12 cellular contexts compared by ENCODE assay signal in the genomic region with DNA sequence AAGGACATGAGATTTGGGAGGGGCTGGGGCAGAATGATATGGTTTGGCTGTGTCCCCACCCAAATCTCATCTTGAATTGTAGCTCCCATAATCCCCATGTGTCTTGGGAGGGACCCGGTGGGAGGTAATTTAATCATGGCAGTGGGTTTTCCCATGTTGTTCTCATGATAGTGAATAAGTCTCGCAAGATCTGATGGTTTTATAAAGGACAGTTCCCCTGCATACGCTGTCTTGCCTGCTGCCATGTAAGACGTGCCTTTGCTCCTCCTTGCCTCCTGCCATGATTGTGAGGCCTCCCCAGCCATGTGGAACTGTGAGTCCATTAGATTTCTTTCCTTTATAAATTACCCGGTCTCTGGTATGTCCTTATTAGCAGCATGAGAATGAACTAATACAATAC. TPM values are rescaled to one million over a fixed set of nuclear protein-coding genes. Genes with fewer than 3 reads are reported as not detected.
DNase-seq lines count a peak whose midpoint lies in the region; ATAC-seq, FAIRE-seq and TF ChIP-seq lines count a peak whose summit lies in the region.
"Not testable (repeated sequence)": the region's sequence is repeated elsewhere in the genome, so short reads cannot be mapped to it uniquely, and the experiment has no call there.
"Had no signal": no experiment of that assay in that cellular context is flagged by ENCODE, and none has a peak within 500 bp of the region (broad histone marks: within the 10 kb centered on the region; RNA-seq: fewer than 3 reads in every experiment).

No MANE protein-coding gene starts in this region.

- H3K9ac ChIP-seq in K562 (ENCODE audit: insufficient read depth in 1 of 2, low read depth in 2 of 2, low read length in 2 of 2), result not testable (repeated sequence)

- H4K20me1 ChIP-seq in K562 (replicated peaks; ENCODE audit: control insufficient read depth, insufficient read depth, low read length), result not testable (repeated sequence)

- TF ChIP-seq CTCF in A549 (IDR thresholded peaks at IDR 0.05); HEK293 (tag by site-specific recombination; IDR thresholded peaks at IDR 0.05); K562 (IDR thresholded peaks at IDR 0.05 in 2 of 3, conservative IDR thresholded peaks at IDR 0.05 in 1 of 3; ENCODE audit: insufficient read depth in 2 of 3, low read depth in 1 of 3, low read length in 3 of 3): not testable (repeated sequence)

- POLR2A ChIA-PET in A549 (lab: Yijun Ruan, JAX); HEK293 (lab: Yijun Ruan, JAX); K562 (lab: Yijun Ruan, JAX): not testable (repeated sequence)

- not testable (repeated sequence) for TF ChIP-seq RAD21 in A549 (conservative IDR thresholded peaks at IDR 0.05 in 1 of 2, IDR thresholded peaks at IDR 0.05 in 1 of 2); K562 (CRISPR knock-in tag; conservative IDR thresholded peaks at IDR 0.05 in 1 of 2, IDR thresholded peaks at IDR 0.05 in 1 of 2)

- ATAC-seq in A549, K562: not testable (repeated sequence)

- peaks cover 14% of the 10 kb centered on the region for H3K4me1 ChIP-seq in A549
- H3K4me1 ChIP-seq in HEK293 (ENCODE audit: control insufficient read depth, insufficient read depth, low read length); K562 (replicated peaks in 1 of 2; ENCODE audit: control insufficient read depth in 2 of 2, insufficient read depth in 2 of 2, low read length in 2 of 2): not testable (repeated sequence)

- not testable (repeated sequence) for TF ChIP-seq POLR2A in A549 (IDR thresholded peaks at IDR 0.05; ENCODE audit: low read length); K562 (conservative IDR thresholded peaks at IDR 0.05)

- not testable (repeated sequence) for H3K79me2 ChIP-seq in K562 (ENCODE audit: control insufficient read depth, insufficient read depth, low read length)

- intact Hi-C loops in K562 (cut with micrococcal nuclease); posterior vena cava (cut with DNase I): not testable (repeated sequence)

- not testable (repeated sequence) for H3K9me1 ChIP-seq in K562 (ENCODE audit: control insufficient read depth, insufficient read depth, low read length)

- not testable (repeated sequence) for TF ChIP-seq EP300 in A549 (IDR thresholded peaks at IDR 0.05); K562 (IDR thresholded peaks at IDR 0.05; ENCODE audit: low read length)

- peaks cover 27% of the 10 kb centered on the region for H3K9me3 ChIP-seq in A549
- not testable (repeated sequence) for H3K9me3 ChIP-seq in HEK293 (ENCODE audit: control insufficient read depth, insufficient read depth, low read depth, low read length)
- peaks cover 12% of the 10 kb centered on the region; the same call in 1 of the 2 replicates for H3K9me3 ChIP-seq in K562 (replicated peaks; ENCODE audit: control insufficient read depth, insufficient read depth, low read depth, low read length)

- CTCF ChIA-PET in A549 (lab: Yijun Ruan, JAX), result interaction anchor here (0.5 to 2.9 kb wide), 3 partner anchors 19 to 591 kb away, joined by 3 to 8 read pairs (median 3); no protein-coding TSS in a partner anchor
- CTCF ChIA-PET in HEK293 (lab: Yijun Ruan, JAX); K562 (lab: Yijun Ruan, JAX; ENCODE audit: low intra/inter-chr PET ratio): not testable (repeated sequence)

- H3K36me3 ChIP-seq in HEK293 (ENCODE audit: control insufficient read depth in 2 of 2, insufficient read depth in 1 of 2, low read length in 2 of 2); K562 (ENCODE audit: control insufficient read depth, insufficient read depth, low read length): not testable (repeated sequence)

- 58% methylated on average over 5 of the region's 5 CpGs for WGBS in A549 (ENCODE audit: missing lambda C conversion rate)
- WGBS in K562 (ENCODE audit: insufficient coverage, low coverage, missing lambda C conversion rate), result 60% methylated on average over 5 of the region's 5 CpGs

- not testable (repeated sequence) for H3K27me3 ChIP-seq in K562 (ENCODE audit: control insufficient read depth in 2 of 2, insufficient read depth in 2 of 2, low read length in 2 of 2)

- in situ Hi-C loops in K562 (cut with MboI), result not testable (repeated sequence)

- H3K4me3 ChIP-seq in A549; HEK293 (ENCODE audit: low read depth, low read length); K562: not testable (repeated sequence)

- H2AFZ ChIP-seq in K562 (ENCODE audit: low read depth, low read length), result not testable (repeated sequence)

- H3K4me2 ChIP-seq in A549; K562 (ENCODE audit: insufficient read depth, low read length): not testable (repeated sequence)

- BruUV-seq in K562 (replicated peaks; lab: Mats Ljungman, UMichigan), result not testable (repeated sequence)

- DNase-seq in A549 (ENCODE audit: low read depth in 1 of 2, low spot score in 1 of 2); K562 (ENCODE audit: extremely low read depth in 1 of 4, low spot score in 3 of 4): not testable (repeated sequence)
- peak; percentile 41 for DNase-seq in activated CD8-positive, alpha-beta memory T cell treated with anti-CD3 and anti-CD28 coated beads for 24 hours
- DNase-seq in islet precursor cell (peak; percentile 25), posterior vena cava (ENCODE audit: low spot score) (peak; percentile 3), ureter (ENCODE audit: low spot score) (peak; percentile 1)

- H3K27ac ChIP-seq in A549; HEK293 (ENCODE audit: extremely low read depth, low read depth, low read length); K562 (ENCODE audit: extremely low read depth, low read depth, low read length): not testable (repeated sequence)

- not testable (repeated sequence) for FAIRE-seq in A549 (lab: Jason Lieb, UNC); K562 (lab: Jason Lieb, UNC)

TF ChIP-seq in A549, 52 proteins besides CTCF, POLR2A, EP300 and RAD21:
- peak; percentile 36 for TF ChIP-seq ZFP36 (IDR thresholded peaks at IDR 0.05; ENCODE audit: borderline replicate concordance, partially characterized antibody)
TF ChIP-seq in A549: peak in this region for 1; not testable (repeated sequence) for 51.

TF ChIP-seq in HEK293, 187 proteins besides CTCF, POLR2A, EP300 and RAD21:
- TF ChIP-seq SETDB1 (IDR thresholded peaks at IDR 0.05; ENCODE audit: insufficient read length, low read length), result peak; percentile 63
TF ChIP-seq in HEK293: peak in this region for 1; not testable (repeated sequence) for 186.

TF ChIP-seq in K562, 482 proteins besides CTCF, POLR2A, EP300 and RAD21 (continues in another document):
- TF ChIP-seq CBX3 (IDR thresholded peaks at IDR 0.05; ENCODE audit: borderline replicate concordance in 1 of 2, low read length in 2 of 2), result peak in 1 of 2 experiments; percentile 77; a peak in 1 of 3 replicates
- TF ChIP-seq, protein P1, sequence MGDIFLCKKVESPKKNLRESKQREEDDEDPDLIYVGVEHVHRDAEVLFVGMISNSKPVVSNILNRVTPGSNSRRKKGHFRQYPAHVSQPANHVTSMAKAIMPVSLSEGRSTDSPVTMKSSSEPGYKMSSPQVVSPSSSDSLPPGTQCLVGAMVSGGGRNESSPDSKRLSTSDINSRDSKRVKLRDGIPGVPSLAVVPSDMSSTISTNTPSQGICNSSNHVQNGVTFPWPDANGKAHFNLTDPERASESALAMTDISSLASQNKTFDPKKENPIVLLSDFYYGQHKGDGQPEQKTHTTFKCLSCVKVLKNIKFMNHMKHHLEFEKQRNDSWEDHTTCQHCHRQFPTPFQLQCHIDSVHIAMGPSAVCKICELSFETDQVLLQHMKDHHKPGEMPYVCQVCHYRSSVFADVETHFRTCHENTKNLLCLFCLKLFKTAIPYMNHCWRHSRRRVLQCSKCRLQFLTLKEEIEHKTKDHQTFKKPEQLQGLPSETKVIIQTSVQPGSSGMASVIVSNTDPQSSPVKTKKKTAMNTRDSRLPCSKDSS (IDR thresholded peaks at IDR 0.05; ENCODE audit: low read depth, partially characterized antibody), result peak; percentile 84
- peak; percentile 62 for TF ChIP-seq ZFP36 (IDR thresholded peaks at IDR 0.05; ENCODE audit: low read depth, low read length, partially characterized antibody)
- peak; percentile 100 for TF ChIP-seq ZNF431 (CRISPR knock-in tag; IDR thresholded peaks at IDR 0.05)
- peak in 1 of 3 experiments; percentile 19 for TF ChIP-seq YY1 (IDR thresholded peaks at IDR 0.05; ENCODE audit: borderline replicate concordance in 1 of 3, control insufficient read depth in 1 of 3, extremely low read depth in 1 of 3, insufficient read depth in 3 of 3, insufficient read length in 1 of 3, insufficient replicate concordance in 2 of 3, low read depth in 1 of 3, low read length in 2 of 3)
- TF ChIP-seq CC2D1A (IDR thresholded peaks at IDR 0.05), result peak; percentile 65; the same call in 1 of the 2 replicates

RNA-seq across cellular contexts. Expression of a gene that starts 15.2 kb away (rescaled TPM):
- polyA plus RNA-seq in A549 (2011; rRNA removed), result 0.03 TPM in 1 of 2 replicates, not detected in the other
- polyA plus RNA-seq in A549 (2012; cell fraction: cytosol; rRNA removed), result not detected in 2 replicates
- 0.01 and 0.02 TPM in 2 replicates for polyA plus RNA-seq in A549 (2012; cell fraction: nucleus; rRNA removed)
- polyA plus RNA-seq in A549 (2017; fragmentation: RNase III; extraction: RNeasy Plus Mini Kit Qiagen cat#74134 plus additional on column Dnase treatment), result not detected in 3 replicates
- polyA minus RNA-seq in A549 (2011; rRNA and poly(A)+ RNA removed), result 0.15 TPM in 1 of 2 replicates, not detected in the other
- total RNA-seq in K562 (2011; cell fraction: chromatin; rRNA removed; ENCODE audit: low replicate concordance), result 0.65 and 1.2 TPM in 2 replicates
- 0.83 and 0.92 TPM in 2 replicates for total RNA-seq in K562 (2011; cell fraction: nucleolus; rRNA removed)
- total RNA-seq in K562 (2011; cell fraction: nucleoplasm; rRNA removed), result 0.88 and 1.1 TPM in 2 replicates
- 0.20 and 0.45 TPM in 2 replicates for total RNA-seq in K562 (2014; rRNA removed)
- total RNA-seq in K562 (2014; rRNA removed; fragmentation: Illumina TruSeq; extraction: Trizol), result 0.22 and 0.45 TPM in 2 replicates
- total RNA-seq in K562 (2015; rRNA removed; fragmentation: Illumina TruSeq; extraction: Trizol), result 0.04 TPM in 1 of 2 replicates, not detected in the other
- total RNA-seq in K562 (2021), result 0.47 and 0.49 TPM in 2 replicates
- polyA plus RNA-seq in K562 (2011; rRNA removed), result 0.27 and 0.47 TPM in 2 replicates
- 0.25 and 0.36 TPM in 2 replicates for polyA plus RNA-seq in K562 (2011; cell fraction: cytosol; rRNA removed)
- polyA plus RNA-seq in K562 (2011; cell fraction: nucleus; rRNA removed), result 0.17 and 0.21 TPM in 2 replicates
- polyA plus RNA-seq in K562 (2012), result 0.07 TPM in 2 replicates
- polyA plus RNA-seq in K562 (2014; fragmentation: Illumina TruSeq; extraction: Trizol), result 0.28 and 0.33 TPM in 2 replicates
- polyA plus RNA-seq in K562 (2014; fragmentation: Nextera tagmentation; extraction: Ambion mirVana), result under 1 TPM in 1 of 2 experiments, not detected in 1; 0.04 TPM
- 0.19 and 0.20 TPM in 2 replicates for polyA plus RNA-seq in K562 (2014; rRNA removed)
- 0.39 and 0.77 TPM in 2 replicates for polyA minus RNA-seq in K562 (2011; rRNA and poly(A)+ RNA removed)
- polyA minus RNA-seq in K562 (2011; cell fraction: cytosol; rRNA and poly(A)+ RNA removed), result 0.38 and 0.64 TPM in 2 replicates
- 0.22 and 0.27 TPM in 2 replicates for polyA minus RNA-seq in K562 (2011; cell fraction: nucleus; rRNA and poly(A)+ RNA removed)
- under 1 TPM; 0.23 to 0.33 TPM for total RNA-seq in posterior vena cava
- 0.23 TPM for total RNA-seq in ureter
- total RNA-seq: A172, A673, Caco-2, Calu3 had no signal
- polyA plus RNA-seq: AG04450 had no signal
